In genomic region chr1:41278076-41278475, GRCh38 we compare ENCODE assay signal across 21 cellular contexts.
"Had no signal": no experiment of that assay in that cellular context is flagged by ENCODE, and none has a peak within 500 bp of the region (broad histone marks: within the 10 kb centered on the region; RNA-seq: fewer than 3 reads in every experiment).

No MANE protein-coding gene starts in this region.

- DNase-seq: activated CD4-positive, alpha-beta T cell treated with anti-CD3 and anti-CD28 coated beads, Interleukin-2, amount 10 ng/mL, durations not matched to agents 7 days and 5 days; activated CD8-positive, alpha-beta memory T cell treated with anti-CD3 and anti-CD28 coated beads, Interleukin-2, amount 50 U/mL, for 48 hours; activated CD8-positive, alpha-beta T cell treated with anti-CD3 and anti-CD28 coated beads, Interleukin-2, amount 10 ng/mL, durations not matched to agents 7 days and 5 days; activated effector memory CD4-positive, alpha-beta T cell treated with Interleukin-2 at 50 U/mL for 16 hours; activated naive CD4-positive, alpha-beta T cell treated with anti-CD3 and anti-CD28 coated beads, Interleukin-2, amount 10 ng/mL, durations not matched to agents 7 days and 5 days; activated naive CD8-positive, alpha-beta T cell treated with anti-CD3 and anti-CD28 coated beads, Interleukin-2, amount 50 U/mL, for 24 hours; activated T-cell treated with anti-CD3 and anti-CD28 coated beads, Interleukin-2, amount 50 U/mL, for 48 hours; anterior cingulate cortex; erythroblast; gastrocnemius medialis; heart left ventricle; left ventricle myocardium inferior; mammary epithelial cell; stimulated activated CD4-positive, alpha-beta T cell treated with anti-CD3 and anti-CD28 coated beads, Interleukin-12 subunit alpha, Interleukin-12 subunit beta, amount 100 ng/mL, for 4 hours; stimulated activated CD4-positive, alpha-beta T cell treated with anti-CD3 and anti-CD28 coated beads, Interleukin-2, amount 100 ng/mL, for 24 hours; stimulated activated naive CD8-positive, alpha-beta T cell treated with anti-CD3 and anti-CD28 coated beads, Interleukin-15, Interleukin-2, amounts not matched to agents 100 U/mL and 50 U/mL, for 24 hours; uterus had no signal

- H3K36me3 ChIP-seq: gastrocnemius medialis, heart left ventricle, left ventricle myocardium inferior, prostate gland, right atrium auricular region, tibial nerve, uterus had no signal

- H3K27me3 ChIP-seq: gastrocnemius medialis, right atrium auricular region, uterus had no signal

- H3K4me1 ChIP-seq: gastrocnemius medialis, prostate gland, uterus had no signal

- H3K27ac ChIP-seq: coronary artery, gastrocnemius medialis, heart left ventricle, left ventricle myocardium inferior, prostate gland, right atrium auricular region, tibial nerve, uterus had no signal

- H3K9me3 ChIP-seq: gastrocnemius medialis, heart left ventricle, left ventricle myocardium inferior, prostate gland, right atrium auricular region, tibial nerve, uterus had no signal

- H3K4me3 ChIP-seq: coronary artery, gastrocnemius medialis, heart left ventricle, left ventricle myocardium inferior, prostate gland, right atrium auricular region, tibial nerve, uterus had no signal
